Comparison of ENCODE assay signal across 8 cellular contexts in genomic region chr4:2412534-2412884, GRCh38. TPM values are rescaled to one million over a fixed set of nuclear protein-coding genes. Genes with fewer than 3 reads are reported as not detected.
DNase-seq lines count a peak whose midpoint lies in the region; ATAC-seq and TF ChIP-seq lines count a peak whose summit lies in the region.

No MANE protein-coding gene starts in this region.

- peak overlapping the region; percentile 77 to 91 (median 84) for H3K27ac ChIP-seq in esophagus squamous epithelium

- H3K4me3 ChIP-seq in esophagus squamous epithelium, result peak overlapping the region in 3 of 4 donors; percentile 26 to 60 (median 29)

- peaks cover 28 to 56% (median 40%) of the 10 kb centered on the region in 3 donors for H3K4me1 ChIP-seq in esophagus squamous epithelium

- TF ChIP-seq POLR2A in esophagus squamous epithelium (IDR thresholded peaks at IDR 0.05), result no peak

- no peaks in the 10 kb centered on the region for H3K9me3 ChIP-seq in esophagus squamous epithelium

- DNase-seq in activated CD4-positive, alpha-beta T cell treated with anti-CD3 and anti-CD28 coated beads for 24 hours (ENCODE audit: low read depth in 2 of 2), result peak; percentile 49 to 51
- no peak for DNase-seq in activated CD4-positive, alpha-beta T cell treated with anti-CD3 and anti-CD28 coated beads for 1 hour
- peak; percentile 53 to 55 for DNase-seq in activated CD4-positive, alpha-beta T cell treated with anti-CD3 and anti-CD28 coated beads, Interleukin-2, amount 50 U/mL, for 4 hours
- DNase-seq in esophagus squamous epithelium (lab: John Stamatoyannopoulos, UW), result no peak
- peak; percentile 59 to 63 for DNase-seq in stimulated activated CD4-positive, alpha-beta T cell treated with anti-CD3 and anti-CD28 coated beads, Interleukin-15, amount 100 ng/mL, for 48 hours (ENCODE audit: low read depth in 2 of 2)
- no peak for DNase-seq in AG08396 (ENCODE audit: low spot score)
- no peak for DNase-seq in germinal center (ENCODE audit: low spot score)

- peaks cover 0 to 22% (median 0%) of the 10 kb centered on the region in 4 donors for H3K27me3 ChIP-seq in esophagus squamous epithelium

- intact Hi-C loops in esophagus squamous epithelium (cut with DNase I), result loop anchor here (10.0 kb wide), 1 partner anchor 158 kb away; no protein-coding TSS in a partner anchor

- TF ChIP-seq CTCF in esophagus squamous epithelium (IDR thresholded peaks at IDR 0.05), result no peak

- H3K36me3 ChIP-seq in esophagus squamous epithelium, result no peaks in the 10 kb centered on the region

- WGBS in esophagus squamous epithelium, 2 donors, result 29 to 33% methylated on average over 4 to 5 of the region's 5 CpGs

- ATAC-seq in HG03108 (IDR thresholded peaks at IDR 0.05; ENCODE audit: unreplicated experiment), result peak; percentile 12

RNA-seq across cellular contexts. Expression of gene ZFYVE28, which starts 5.9 kb away (rescaled TPM):
- 1 to 10 TPM; 5.1 to 8.5 (median 8.2) TPM for total RNA-seq in esophagus squamous epithelium

RNA-seq across cellular contexts. Expression of gene CFAP99, which starts 6.2 kb away (rescaled TPM):
- total RNA-seq in esophagus squamous epithelium, result under 1 TPM in 1 of 4 donors, not detected in 3; 0.11 TPM

RNA-seq across cellular contexts. Expression of gene RNF4, which starts 56.4 kb away (rescaled TPM):
- total RNA-seq in esophagus squamous epithelium, result 10 to 100 TPM; 29.6 to 38.1 (median 32.6) TPM

Comparison
In these comparisons a context has a peak if more than half of its experiments do, and no peak if none do; other contexts are left out.
1. DNase-seq: peak in activated CD4-positive, alpha-beta T cell treated with anti-CD3 and anti-CD28 coated beads for 24 hours (2 of 2), activated CD4-positive, alpha-beta T cell treated with anti-CD3 and anti-CD28 coated beads, Interleukin-2, amount 50 U/mL, for 4 hours (2 of 2) and stimulated activated CD4-positive, alpha-beta T cell treated with anti-CD3 and anti-CD28 coated beads, Interleukin-15, amount 100 ng/mL, for 48 hours (2 of 2); none in activated CD4-positive, alpha-beta T cell treated with anti-CD3 and anti-CD28 coated beads for 1 hour (single experiment), esophagus squamous epithelium (single experiment), AG08396 (single experiment) and germinal center (single experiment).